ENCODE assay signal across 8 cellular contexts in the genomic region with DNA sequence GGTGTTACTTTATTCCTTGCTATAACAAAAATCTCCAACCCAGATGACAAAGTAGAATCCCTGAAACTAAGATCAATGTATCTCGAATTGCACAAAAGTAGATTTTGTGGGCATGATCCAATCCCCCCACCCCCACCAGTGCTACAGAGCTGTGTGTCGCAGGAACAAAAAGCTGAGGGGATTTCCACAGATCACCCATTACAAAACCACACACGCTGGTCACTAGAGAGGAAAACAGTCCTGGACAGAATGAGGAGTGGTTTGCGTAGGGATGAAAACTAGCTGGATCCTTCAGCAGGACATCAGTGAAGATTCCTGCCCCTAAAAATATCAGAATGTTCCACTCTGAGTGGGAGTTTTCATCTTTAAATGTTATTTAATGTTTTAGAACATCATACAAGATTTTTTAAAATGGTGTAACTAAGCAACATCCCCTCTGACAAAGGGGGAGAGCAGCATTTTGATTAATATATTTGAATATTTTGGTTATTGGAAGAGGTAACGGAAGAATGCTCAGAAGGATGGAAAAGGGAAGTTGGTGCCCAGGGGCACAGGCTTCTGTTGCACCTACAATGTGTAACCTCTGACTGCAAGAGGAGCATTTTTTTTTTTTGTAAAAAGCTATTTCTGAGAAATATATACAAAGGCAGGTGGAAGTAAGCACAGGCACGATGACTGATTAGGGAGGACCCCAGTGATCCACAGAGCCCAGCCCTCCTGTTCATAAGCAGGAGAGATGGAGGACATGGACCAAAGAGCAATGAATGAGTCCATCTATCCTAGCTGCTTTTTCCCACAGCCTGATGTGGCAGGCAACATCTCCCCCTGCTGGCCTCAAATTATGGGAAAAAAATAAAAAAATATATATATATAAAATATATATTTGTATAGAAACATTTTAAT.
A peak's percentile ranks its signal among the peaks of the same experiment; 100 is the strongest.
DNase-seq lines count a peak whose midpoint lies in the region; ATAC-seq and TF ChIP-seq lines count a peak whose summit lies in the region.

No MANE protein-coding gene starts in this region.

- CTCF ChIA-PET in mammary epithelial cell (lab: Charles Lee; ENCODE audit: low non-redundant PET), result interaction anchor here (0.6 kb wide), 2 partner anchors 58 to 219 kb away, joined by 3 to 5 read pairs; no protein-coding TSS in a partner anchor

- TF ChIP-seq CTCF in HFFc6 (IDR thresholded peaks at IDR 0.05) (peak; percentile 91), mammary epithelial cell (conservative IDR thresholded peaks at IDR 0.05 in 1 of 2, IDR thresholded peaks at IDR 0.05 in 1 of 2; ENCODE audit: extremely low read depth in 1 of 2, insufficient read depth in 1 of 2, low read depth in 1 of 2, low read length in 2 of 2) (peak; percentile 25 to 57)

- H3K9me3 Mint-ChIP-seq in HFFc6, result no peaks in the 10 kb centered on the region
- H3K9me3 Mint-ChIP-seq in activated T-helper 17 cell treated with anti-CD3 and anti-CD28 coated beads, Interleukin-2, amount 50 U/mL, for 72 hours, result no peaks in the 10 kb centered on the region

- H3K27ac Mint-ChIP-seq in HFFc6, result no peak overlapping the region
- no peak overlapping the region for H3K27ac Mint-ChIP-seq in activated T-helper 17 cell treated with anti-CD3 and anti-CD28 coated beads, Interleukin-2, amount 50 U/mL, for 72 hours

- DNase-seq in DMS53 (lab: John Stamatoyannopoulos, UW), result peak; percentile 58
- no peak for DNase-seq in HFFc6
- DNase-seq in RPMI7951 (ENCODE audit: low read depth), result peak; percentile 48
- DNase-seq in mammary epithelial cell, result peak; percentile 16
- DNase-seq in medulla oblongata (ENCODE audit: extremely low spot score), result peak; percentile 15
- DNase-seq in activated CD8-positive, alpha-beta memory T cell treated with anti-CD3 and anti-CD28 coated beads, Interleukin-2, amount 50 U/mL, for 48 hours, result no peak
- DNase-seq in superior temporal gyrus (ENCODE audit: extremely low spot score), result no peak

- no peaks in the 10 kb centered on the region for H4K20me1 ChIP-seq in mammary epithelial cell (ENCODE audit: insufficient read depth, low read length)

- H3K4me3 ChIP-seq in mammary epithelial cell (replicated peaks in 1 of 3; ENCODE audit: insufficient read depth in 1 of 3, low read depth in 2 of 3, low read length in 3 of 3), result no peak overlapping the region

- no TSS peak for BruUV-seq in mammary epithelial cell (replicated peaks; lab: Mats Ljungman, UMichigan)

- in situ Hi-C loops in mammary epithelial cell (cut with MboI; ENCODE audit: low sequenced_read_pairs in 2 of 2), result loop anchor here in 1 of 2 donors (5.0 kb wide), 1 partner anchor 255 kb away; no protein-coding TSS in a partner anchor

- H3K4me1 ChIP-seq in mammary epithelial cell (ENCODE audit: insufficient read depth, low read length), result no peaks in the 10 kb centered on the region

- intact Hi-C loops in mammary epithelial cell (cut with micrococcal nuclease), result loop anchor here (1.0 to 2.0 kb wide), 4 partner anchors 39 to 259 kb away; no protein-coding TSS in a partner anchor

- H3K4me1 Mint-ChIP-seq in HFFc6 (ENCODE audit: low read depth), result peaks cover 53% of the 10 kb centered on the region
- H3K4me1 Mint-ChIP-seq in activated T-helper 17 cell treated with anti-CD3 and anti-CD28 coated beads, Interleukin-2, amount 50 U/mL, for 72 hours, result no peaks in the 10 kb centered on the region

- H3K9ac ChIP-seq in mammary epithelial cell (ENCODE audit: insufficient read depth, low read length), result no peak overlapping the region

- peaks cover 2% of the 10 kb centered on the region for H3K27me3 ChIP-seq in mammary epithelial cell (ENCODE audit: insufficient read depth, low read length)

- no peak overlapping the region for H2AFZ ChIP-seq in mammary epithelial cell (ENCODE audit: low read depth, low read length)

- H3K79me2 ChIP-seq in mammary epithelial cell (ENCODE audit: insufficient read depth, low read length), result no peaks in the 10 kb centered on the region

- H3K36me3 ChIP-seq in mammary epithelial cell (ENCODE audit: insufficient read depth, low read length), result no peaks in the 10 kb centered on the region

- dilution Hi-C loops in mammary epithelial cell (cut with HindIII; ENCODE audit: low sequenced_read_pairs), result no loop called here

- H3K9me3 ChIP-seq in mammary epithelial cell (replicated peaks; ENCODE audit: insufficient read depth, low read length), result no peaks in the 10 kb centered on the region

- H3K4me3 Mint-ChIP-seq in HFFc6, result no peak overlapping the region
- no peak overlapping the region for H3K4me3 Mint-ChIP-seq in activated T-helper 17 cell treated with anti-CD3 and anti-CD28 coated beads, Interleukin-2, amount 50 U/mL, for 72 hours

- no peak overlapping the region for H3K4me2 ChIP-seq in mammary epithelial cell (ENCODE audit: insufficient read depth, low read depth, low read length)

- H3K36me3 Mint-ChIP-seq in HFFc6 (ENCODE audit: low read depth), result no peaks in the 10 kb centered on the region
- H3K36me3 Mint-ChIP-seq in activated T-helper 17 cell treated with anti-CD3 and anti-CD28 coated beads, Interleukin-2, amount 50 U/mL, for 72 hours (ENCODE audit: low read depth), result no peaks in the 10 kb centered on the region

- H3K27me3 Mint-ChIP-seq in HFFc6 (ENCODE audit: insufficient read depth), result no peaks in the 10 kb centered on the region; the same call in 1 of the 2 replicates
- H3K27me3 Mint-ChIP-seq in activated T-helper 17 cell treated with anti-CD3 and anti-CD28 coated beads, Interleukin-2, amount 50 U/mL, for 72 hours, result no peaks in the 10 kb centered on the region

- no peak for ATAC-seq in activated T-helper 17 cell treated with anti-CD3 and anti-CD28 coated beads, Interleukin-2, amount 50 U/mL, for 72 hours (replicated peaks)

- WGBS in mammary epithelial cell (ENCODE audit: low coverage, missing lambda C conversion rate), result 45% methylated on average over 5 of the region's 6 CpGs

- no peak overlapping the region for H3K27ac ChIP-seq in mammary epithelial cell (ENCODE audit: insufficient read depth, low read depth, low read length)

Comparison
In these comparisons a context has a peak if more than half of its experiments do, and no peak if none do; other contexts are left out.
1. DNase-seq: peak in DMS53 (single experiment), RPMI7951 (single experiment), mammary epithelial cell (single experiment) and medulla oblongata (single experiment); none in HFFc6 (single experiment), activated CD8-positive, alpha-beta memory T cell treated with anti-CD3 and anti-CD28 coated beads, Interleukin-2, amount 50 U/mL, for 48 hours (single experiment) and superior temporal gyrus (single experiment).